21 cellular contexts compared by ENCODE assay signal in genomic region chr11:15818132-15818842, GRCh38.
A peak's percentile ranks its signal among the peaks of the same experiment; 100 is the strongest.
DNase-seq lines count a peak whose midpoint lies in the region; ATAC-seq, FAIRE-seq and TF ChIP-seq lines count a peak whose summit lies in the region.
"Had no signal": no experiment of that assay in that cellular context is flagged by ENCODE, and none has a peak within 500 bp of the region (broad histone marks: within the 10 kb centered on the region; RNA-seq: fewer than 3 reads in every experiment).

No MANE protein-coding gene starts in this region.

- H3K27me3 ChIP-seq in heart left ventricle (no peaks in the 10 kb centered on the region), testis (no peaks in the 10 kb centered on the region), upper lobe of left lung (no peaks in the 10 kb centered on the region)
- H3K27me3 ChIP-seq: vagina had no signal

- no peak for TF ChIP-seq POLR2A in heart left ventricle (IDR thresholded peaks at IDR 0.05)
- TF ChIP-seq POLR2A in testis (IDR thresholded peaks at IDR 0.05): no peak
- no peak for TF ChIP-seq POLR2A in upper lobe of left lung (IDR thresholded peaks at IDR 0.05)

- H3K4me3 Mint-ChIP-seq in activated T-helper 17 cell treated with anti-CD3 and anti-CD28 coated beads, Interleukin-2, amount 50 U/mL, for 72 hours: peak overlapping the region; percentile 26
- H3K4me3 Mint-ChIP-seq in activated naive CD8-positive, alpha-beta T cell treated with anti-CD3 and anti-CD28 coated beads, Interleukin-2, amount 50 U/mL, for 24 hours: no peak overlapping the region
- H3K4me3 Mint-ChIP-seq: activated naive CD4-positive, alpha-beta T cell treated with anti-CD3 and anti-CD28 coated beads, Interleukin-2, amount 50 U/mL, for 24 hours; brain; CD8-positive, alpha-beta memory T cell; natural killer cell; T-cell had no signal

- H3K27ac Mint-ChIP-seq in activated T-helper 17 cell treated with anti-CD3 and anti-CD28 coated beads, Interleukin-2, amount 50 U/mL, for 72 hours: peak overlapping the region; percentile 49
- no peak overlapping the region for H3K27ac Mint-ChIP-seq in activated naive CD8-positive, alpha-beta T cell treated with anti-CD3 and anti-CD28 coated beads, Interleukin-2, amount 50 U/mL, for 24 hours
- H3K27ac Mint-ChIP-seq: activated naive CD4-positive, alpha-beta T cell treated with anti-CD3 and anti-CD28 coated beads, Interleukin-2, amount 50 U/mL, for 24 hours; CD8-positive, alpha-beta memory T cell; natural killer cell; T-cell had no signal

- H3K4me3 ChIP-seq in heart left ventricle (no peak overlapping the region), testis (no peak overlapping the region), upper lobe of left lung (no peak overlapping the region)
- H3K4me3 ChIP-seq: lower lobe of right lung, vagina had no signal

- H3K36me3 Mint-ChIP-seq in activated T-helper 17 cell treated with anti-CD3 and anti-CD28 coated beads, Interleukin-2, amount 50 U/mL, for 72 hours (ENCODE audit: low read depth): no peaks in the 10 kb centered on the region
- H3K36me3 Mint-ChIP-seq in activated naive CD8-positive, alpha-beta T cell treated with anti-CD3 and anti-CD28 coated beads, Interleukin-2, amount 50 U/mL, for 24 hours (ENCODE audit: low read depth): no peaks in the 10 kb centered on the region
- H3K36me3 Mint-ChIP-seq: activated naive CD4-positive, alpha-beta T cell treated with anti-CD3 and anti-CD28 coated beads, Interleukin-2, amount 50 U/mL, for 24 hours; CD8-positive, alpha-beta memory T cell; natural killer cell; T-cell had no signal

- 41 to 54% (median 49%) methylated on average over 6 of the region's 6 CpGs for WGBS in heart left ventricle, 4 donors
- 40 to 46% methylated on average over 6 of the region's 6 CpGs for WGBS in testis, 2 donors
- 32 to 35% methylated on average over 6 of the region's 6 CpGs for WGBS in upper lobe of left lung, 2 donors

- no peak for TF ChIP-seq EP300 in upper lobe of left lung (IDR thresholded peaks at IDR 0.05)

- peaks cover 0 to 54% (median 45%) of the 10 kb centered on the region in 12 donors for H3K4me1 ChIP-seq in heart left ventricle
- peaks cover 22% of the 10 kb centered on the region for H3K4me1 ChIP-seq in testis
- H3K4me1 ChIP-seq in upper lobe of left lung: peaks cover 0 to 14% (median 10%) of the 10 kb centered on the region in 4 donors

- no peaks in the 10 kb centered on the region for H3K4me1 Mint-ChIP-seq in activated T-helper 17 cell treated with anti-CD3 and anti-CD28 coated beads, Interleukin-2, amount 50 U/mL, for 72 hours
- peaks cover 14% of the 10 kb centered on the region for H3K4me1 Mint-ChIP-seq in activated naive CD8-positive, alpha-beta T cell treated with anti-CD3 and anti-CD28 coated beads, Interleukin-2, amount 50 U/mL, for 24 hours
- H3K4me1 Mint-ChIP-seq: activated naive CD4-positive, alpha-beta T cell treated with anti-CD3 and anti-CD28 coated beads, Interleukin-2, amount 50 U/mL, for 24 hours; CD8-positive, alpha-beta memory T cell; natural killer cell; T-cell had no signal

- intact Hi-C loops in heart left ventricle (cut with DNase I) (loop anchor here in 9 of 10 donors (2.0 to 10.0 kb wide), 10 partner anchors 46 to 795 kb away; no protein-coding TSS in a partner anchor), Right ventricle myocardium superior (cut with DNase I) (loop anchor here (10.0 kb wide), 1 partner anchor 163 kb away; no protein-coding TSS in a partner anchor), testis (cut with DNase I; ENCODE audit: low total_unique reads) (no loop called here)

- H3K36me3 ChIP-seq in heart left ventricle: no peaks in the 10 kb centered on the region
- no peaks in the 10 kb centered on the region for H3K36me3 ChIP-seq in testis (ENCODE audit: low read depth, missing control alignments)
- H3K36me3 ChIP-seq in upper lobe of left lung: no peaks in the 10 kb centered on the region
- H3K36me3 ChIP-seq: lower lobe of right lung, vagina had no signal

- H3K27ac ChIP-seq in heart left ventricle (peak overlapping the region in 7 of 12 donors; percentile 4 to 52 (median 16)), testis (no peak overlapping the region), upper lobe of left lung (no peak overlapping the region)
- H3K27ac ChIP-seq: lower lobe of right lung, vagina had no signal

- peaks cover 0 to 16% (median 0%) of the 10 kb centered on the region in 12 donors for H3K9me3 ChIP-seq in heart left ventricle
- H3K9me3 ChIP-seq in testis: no peaks in the 10 kb centered on the region
- no peaks in the 10 kb centered on the region for H3K9me3 ChIP-seq in upper lobe of left lung
- H3K9me3 ChIP-seq: lower lobe of right lung, vagina had no signal

- DNase-seq in heart left ventricle: peak in 2 of 5 donors; percentile 34 to 49
- DNase-seq in Right ventricle myocardium superior: no peak
- DNase-seq in testis: peak; percentile 17
- no peak for DNase-seq in upper lobe of left lung
- no peak for DNase-seq in activated naive CD8-positive, alpha-beta T cell treated with anti-CD3 and anti-CD28 coated beads, Interleukin-2, amount 50 U/mL, for 24 hours
- DNase-seq: CD8-positive, alpha-beta memory T cell; hypothalamus; Karpas-422; lower lobe of right lung; natural killer cell; NCI-H1417 treated with DMSO at 0.1 percent for 48 hours; NK-92 treated with Interleukin-12 subunit alpha and Interleukin-12 subunit beta, amount 100 ng/mL, for 24 hours; stimulated activated CD4-positive, alpha-beta T cell treated with anti-CD3 and anti-CD28 coated beads, Interleukin-12 subunit alpha, Interleukin-12 subunit beta, amount 100 ng/mL, for 4 hours; T-cell had no signal

- H3K27me3 Mint-ChIP-seq in activated T-helper 17 cell treated with anti-CD3 and anti-CD28 coated beads, Interleukin-2, amount 50 U/mL, for 72 hours: peaks cover 3% of the 10 kb centered on the region
- peaks cover 11% of the 10 kb centered on the region for H3K27me3 Mint-ChIP-seq in activated naive CD8-positive, alpha-beta T cell treated with anti-CD3 and anti-CD28 coated beads, Interleukin-2, amount 50 U/mL, for 24 hours

- FAIRE-seq in islet of Langerhans (lab: Jason Lieb, UNC): peak; percentile 90
- FAIRE-seq: H1 had no signal

- H3K9me3 Mint-ChIP-seq in activated T-helper 17 cell treated with anti-CD3 and anti-CD28 coated beads, Interleukin-2, amount 50 U/mL, for 72 hours: no peaks in the 10 kb centered on the region
- no peaks in the 10 kb centered on the region for H3K9me3 Mint-ChIP-seq in activated naive CD8-positive, alpha-beta T cell treated with anti-CD3 and anti-CD28 coated beads, Interleukin-2, amount 50 U/mL, for 24 hours
- H3K9me3 Mint-ChIP-seq: activated naive CD4-positive, alpha-beta T cell treated with anti-CD3 and anti-CD28 coated beads, Interleukin-2, amount 50 U/mL, for 24 hours had no signal

- TF ChIP-seq CTCF in heart left ventricle (IDR thresholded peaks at IDR 0.05): no peak
- TF ChIP-seq CTCF in testis (IDR thresholded peaks at IDR 0.05): no peak
- no peak for TF ChIP-seq CTCF in upper lobe of left lung (IDR thresholded peaks at IDR 0.05)

- ATAC-seq in heart left ventricle (peak in 2 of 4 donors; percentile 5 to 63), Right ventricle myocardium superior (ENCODE audit: poor library complexity) (no peak), HG03097 (IDR thresholded peaks at IDR 0.05; ENCODE audit: low FRiP score, unreplicated experiment) (no peak), upper lobe of left lung (ENCODE audit: low FRiP score in 2 of 2) (no peak)
- ATAC-seq in activated T-helper 17 cell treated with anti-CD3 and anti-CD28 coated beads, Interleukin-2, amount 50 U/mL, for 72 hours (replicated peaks): peak; percentile 49
- ATAC-seq in activated naive CD8-positive, alpha-beta T cell treated with anti-CD3 and anti-CD28 coated beads, Interleukin-2, amount 50 U/mL, for 24 hours: no peak
- ATAC-seq: natural killer cell, T-cell had no signal

Comparison
In these comparisons a context has a peak if more than half of its experiments do, and no peak if none do; other contexts are left out.
1. H3K27ac ChIP-seq: peak in heart left ventricle (7 of 12); none in testis (0 of 2) and upper lobe of left lung (0 of 4).